27 cellular contexts compared by ENCODE assay signal in genomic region chr1:21834094-21834493, GRCh38. TPM values are rescaled to one million over a fixed set of nuclear protein-coding genes. Genes with fewer than 3 reads are reported as not detected.
DNase-seq lines count a peak whose midpoint lies in the region; ATAC-seq, FAIRE-seq and TF ChIP-seq lines count a peak whose summit lies in the region.
"Had no signal": no experiment of that assay in that cellular context is flagged by ENCODE, and none has a peak within 500 bp of the region (broad histone marks: within the 10 kb centered on the region; RNA-seq: fewer than 3 reads in every experiment).

No MANE protein-coding gene starts in this region.

- H2AFZ ChIP-seq in HepG2 (ENCODE audit: low read length) (no peak overlapping the region), mesenchymal stem cell (ENCODE audit: low read depth, low read length) (no peak overlapping the region), smooth muscle cell (ENCODE audit: low read depth) (no peak overlapping the region)
- H2AFZ ChIP-seq: GM23338 had no signal

- no peak for TF ChIP-seq RAD21 in HepG2 (CRISPR knock-in tag; IDR thresholded peaks at IDR 0.05)

- FAIRE-seq in HepG2 (lab: Jason Lieb, UNC), result no peak
- FAIRE-seq: A204.1 had no signal

- H2AK5ac ChIP-seq in mesenchymal stem cell (ENCODE audit: low read length, severe bottlenecking), result no peak overlapping the region

- H3K27ac ChIP-seq in HepG2 (ENCODE audit: extremely low read length, insufficient read depth, low read length) (no peak overlapping the region), right lobe of liver (no peak overlapping the region), mesenchymal stem cell (ENCODE audit: low read length, poor library complexity, severe bottlenecking) (no peak overlapping the region), smooth muscle cell (ENCODE audit: low read depth) (no peak overlapping the region)
- H3K27ac ChIP-seq: epithelial cell of prostate, heart right ventricle, spleen, suprapubic skin had no signal

- H3K79me1 ChIP-seq in mesenchymal stem cell (replicated peaks; ENCODE audit: low read length, poor library complexity, severe bottlenecking), result peaks cover 21% of the 10 kb centered on the region

- POLR2A ChIA-PET in HepG2 (lab: Yijun Ruan, JAX), result no interaction called here

- TF ChIP-seq POLR2A in HepG2 (IDR thresholded peaks at IDR 0.05; ENCODE audit: insufficient read depth in 1 of 2, low read depth in 2 of 2, low read length in 2 of 2) (no peak), right lobe of liver (IDR thresholded peaks at IDR 0.05) (no peak)

- ATAC-seq in HepG2 (peak; percentile 56), right lobe of liver (no peak), HG02610 (IDR thresholded peaks at IDR 0.05; ENCODE audit: unreplicated experiment) (no peak)
- ATAC-seq: GM23338; heart right ventricle; left cardiac atrium; stimulated activated memory B cell treated with anti-CD40 and anti-IgM and Interleukin-4, amounts not matched to agents 10 μg/mL and 1 μg/mL and 100 μg/mL, for 72 hours had no signal

- H4K20me1 ChIP-seq in HepG2 (ENCODE audit: insufficient read depth, low read length), result no peaks in the 10 kb centered on the region
- no peaks in the 10 kb centered on the region for H4K20me1 ChIP-seq in smooth muscle cell (ENCODE audit: low read depth)

- H3K4me3 ChIP-seq in HepG2 (replicated peaks in 1 of 3; ENCODE audit: insufficient read depth in 1 of 3, low read depth in 2 of 3, low read length in 3 of 3), result no peak overlapping the region
- no peak overlapping the region for H3K4me3 ChIP-seq in right lobe of liver
- H3K4me3 ChIP-seq in epithelial cell of proximal tubule (ENCODE audit: low read depth, low read length), result no peak overlapping the region
- H3K4me3 ChIP-seq in mesenchymal stem cell (ENCODE audit: insufficient read depth in 1 of 2, low read depth in 1 of 2, low read length in 2 of 2), result no peak overlapping the region
- H3K4me3 ChIP-seq in smooth muscle cell, result no peak overlapping the region
- H3K4me3 ChIP-seq: GM23338, heart right ventricle, MG63, spleen, suprapubic skin had no signal

- no peaks in the 10 kb centered on the region for H3K27me3 ChIP-seq in HepG2 (ENCODE audit: control insufficient read depth in 1 of 2, insufficient read depth in 2 of 2, low read length in 2 of 2)
- no peaks in the 10 kb centered on the region for H3K27me3 ChIP-seq in right lobe of liver
- no peaks in the 10 kb centered on the region for H3K27me3 ChIP-seq in mesenchymal stem cell (ENCODE audit: control insufficient read depth in 1 of 2, insufficient read depth in 1 of 2, low read length in 2 of 2)
- no peaks in the 10 kb centered on the region for H3K27me3 ChIP-seq in smooth muscle cell (ENCODE audit: low read depth)
- H3K27me3 ChIP-seq: BE2C, heart right ventricle, MG63, spleen, suprapubic skin had no signal

- WGBS in HepG2 (ENCODE audit: low lambda C conversion rate), result 56% methylated on average over 1 of the region's 1 CpG
- WGBS in right lobe of liver (ENCODE audit: insufficient coverage, low coverage, low lambda C conversion rate, missing lambda C conversion rate), result 100% methylated on average over 1 of the region's 1 CpG
- WGBS in mesenchymal stem cell, result no CpG with 5 or more reads among the region's 1 CpG
- 100% methylated on average over 1 of the region's 1 CpG for WGBS in smooth muscle cell (ENCODE audit: low lambda C conversion rate)

- H4K8ac ChIP-seq in mesenchymal stem cell (ENCODE audit: low read length), result no peak overlapping the region

- H3K9ac ChIP-seq in HepG2 (ENCODE audit: insufficient read depth, low read depth, low read length) (no peak overlapping the region), mesenchymal stem cell (ENCODE audit: low read length) (no peak overlapping the region), smooth muscle cell (ENCODE audit: low read depth) (no peak overlapping the region)

- no TSS peak for BruUV-seq in HepG2 (replicated peaks; lab: Mats Ljungman, UMichigan)

- no peaks in the 10 kb centered on the region for H3K79me2 ChIP-seq in HepG2 (ENCODE audit: insufficient read depth, low read length)
- H3K79me2 ChIP-seq in smooth muscle cell (ENCODE audit: low read depth), result no peaks in the 10 kb centered on the region

- intact Hi-C loops in HepG2 (cut with micrococcal nuclease; ENCODE audit: unreplicated experiment), result no loop called here
- intact Hi-C loops in right lobe of liver (cut with DNase I), result no loop called here

- no peaks in the 10 kb centered on the region for H3F3A ChIP-seq in smooth muscle cell (ENCODE audit: low read depth)

- H2BK120ac ChIP-seq in mesenchymal stem cell (ENCODE audit: low read depth, low read length), result no peak overlapping the region

- peaks cover 29 to 42% of the 10 kb centered on the region in 2 experiments for H3K36me3 ChIP-seq in HepG2 (replicated peaks in 1 of 2; ENCODE audit: control insufficient read depth in 1 of 2, insufficient read depth in 2 of 2, low read length in 2 of 2)
- H3K36me3 ChIP-seq in right lobe of liver, result no peaks in the 10 kb centered on the region
- peaks cover 95 to 96% of the 10 kb centered on the region in 2 experiments for H3K36me3 ChIP-seq in mesenchymal stem cell (ENCODE audit: control insufficient read depth in 1 of 2, insufficient read depth in 2 of 2, low read depth in 1 of 2, low read length in 2 of 2)
- H3K36me3 ChIP-seq in smooth muscle cell (ENCODE audit: low read depth), result peaks cover 20% of the 10 kb centered on the region
- H3K36me3 ChIP-seq: BE2C had no signal

- in situ Hi-C loops in HepG2 (cut with HindIII; ENCODE audit: extremely low pct_ligation_motif_present, low pct_unique_long_range_greater_than_20kb), result no loop called here

- DNase-seq in HepG2 (ENCODE audit: low spot score) (peak; percentile 24), right lobe of liver (no peak), OCI-M1 (lab: John Stamatoyannopoulos, UW) (peak; percentile 21), epithelial cell of proximal tubule (ENCODE audit: low read depth) (no peak), NCI-H146 (lab: John Stamatoyannopoulos, UW) (no peak), mesenchymal stem cell (no peak), smooth muscle cell (lab: John Stamatoyannopoulos, UW; ENCODE audit: unreplicated experiment) (no peak)
- DNase-seq: activated CD4-positive, alpha-beta T cell treated with anti-CD3 and anti-CD28 coated beads, Interleukin-2, amount 50 U/mL, for 1 hour; aorta; BE2C; DMS153; foreskin fibroblast; GDM1; heart right ventricle; left cardiac atrium; mammary epithelial cell; MG63; NCI-H187; NCI-H526 treated with DMSO at 0.1 percent for 48 hours; spleen; stimulated activated CD4-positive, alpha-beta T cell treated with anti-CD3 and anti-CD28 coated beads, Interleukin-2, amount 100 ng/mL, for 48 hours had no signal

- H3K4me2 ChIP-seq in HepG2 (ENCODE audit: low read depth, low read length) (no peak overlapping the region), mesenchymal stem cell (ENCODE audit: low read length, poor library complexity, severe bottlenecking) (no peak overlapping the region), smooth muscle cell (no peak overlapping the region)
- H3K4me2 ChIP-seq: GM23338 had no signal

- no peak overlapping the region for H2BK5ac ChIP-seq in mesenchymal stem cell (ENCODE audit: low read depth, low read length, poor library complexity, severe bottlenecking)

- H3K14ac ChIP-seq in mesenchymal stem cell (ENCODE audit: low read length in 2 of 2), result no peak overlapping the region

- H3K9me3 ChIP-seq in HepG2 (ENCODE audit: low read length) (no peaks in the 10 kb centered on the region), right lobe of liver (no peaks in the 10 kb centered on the region), mesenchymal stem cell (ENCODE audit: control insufficient read depth, low read length) (no peaks in the 10 kb centered on the region), smooth muscle cell (replicated peaks; ENCODE audit: low read depth) (no peaks in the 10 kb centered on the region)
- H3K9me3 ChIP-seq: BE2C, MG63 had no signal

- CTCF ChIA-PET in HepG2 (lab: Yijun Ruan, JAX; ENCODE audit: low intra/inter-chr PET ratio, low total read pairs), result no interaction called here

- TF ChIP-seq CTCF in HepG2 (CRISPR knock-in tag; IDR thresholded peaks at IDR 0.05) (peak; percentile 16; the same call in 1 of the 2 replicates), right lobe of liver (IDR thresholded peaks at IDR 0.05) (no peak), epithelial cell of proximal tubule (conservative IDR thresholded peaks at IDR 0.05; ENCODE audit: low read depth, low read length) (peak; percentile 21), smooth muscle cell (IDR thresholded peaks at IDR 0.05; ENCODE audit: borderline replicate concordance, insufficient read depth, poor library complexity, severe bottlenecking) (no peak)

- H3K23ac ChIP-seq in mesenchymal stem cell (ENCODE audit: low read length in 2 of 2), result no peak overlapping the region

- no peak overlapping the region for H3K4ac ChIP-seq in mesenchymal stem cell (ENCODE audit: low read depth in 1 of 2, low read length in 2 of 2)

- H4K91ac ChIP-seq in mesenchymal stem cell (ENCODE audit: low read length), result no peak overlapping the region

- no peak for TF ChIP-seq EP300 in HepG2 (IDR thresholded peaks at IDR 0.05; ENCODE audit: low read depth in 2 of 2, low read length in 2 of 2)
- no peak for TF ChIP-seq EP300 in HepG2 (CRISPR knock-in tag; IDR thresholded peaks at IDR 0.05; ENCODE audit: borderline replicate concordance)

- H3K18ac ChIP-seq in mesenchymal stem cell (ENCODE audit: low read depth in 1 of 2, low read length in 2 of 2), result no peak overlapping the region

- no peak overlapping the region for H2BK12ac ChIP-seq in mesenchymal stem cell (ENCODE audit: low read length in 2 of 2)

- H3K4me1 ChIP-seq in HepG2 (ENCODE audit: insufficient read depth, low read length) (0 out of 2 replicates have a peak, but pooled peaks cover 8% of the 10 kb centered on the region), right lobe of liver (no peaks in the 10 kb centered on the region), mesenchymal stem cell (ENCODE audit: control insufficient read depth, insufficient read depth, low read depth, low read length) (peaks cover 2% of the 10 kb centered on the region), smooth muscle cell (ENCODE audit: low read depth) (no peaks in the 10 kb centered on the region)
- H3K4me1 ChIP-seq: BE2C, heart right ventricle, spleen, suprapubic skin had no signal

- H2BK15ac ChIP-seq in mesenchymal stem cell (ENCODE audit: low read depth, poor library complexity, severe bottlenecking), result no peak overlapping the region

RNA-seq across cellular contexts. Expression of gene LDLRAD2, which starts 22.0 kb away (rescaled TPM):
- not detected in 2 replicates for total RNA-seq in HepG2 (2016; rRNA removed; fragmentation: Illumina TruSeq; extraction: Trizol)
- total RNA-seq in HepG2 (2016; cell fraction: cytosol; rRNA removed; fragmentation: Illumina TruSeq; extraction: Trizol; ENCODE audit: low read depth), result not detected in 2 replicates
- not detected in 2 replicates for total RNA-seq in HepG2 (2016; cell fraction: insoluble cytoplasmic fraction; rRNA removed; fragmentation: Illumina TruSeq; extraction: Trizol)
- not detected in 2 replicates for total RNA-seq in HepG2 (2016; cell fraction: membrane; rRNA removed; fragmentation: Illumina TruSeq; extraction: Trizol)
- not detected in 2 replicates for total RNA-seq in HepG2 (2016; cell fraction: nucleus; rRNA removed; fragmentation: Illumina TruSeq; extraction: Trizol)
- polyA plus RNA-seq in HepG2 (2011; rRNA removed), result not detected in 2 replicates
- polyA plus RNA-seq in HepG2 (2011; cell fraction: cytosol; rRNA removed), result not detected in 2 replicates
- polyA plus RNA-seq in HepG2 (2011; cell fraction: nucleus; rRNA removed), result 0.03 TPM in 1 of 2 replicates, not detected in the other
- polyA plus RNA-seq in HepG2 (2012), result 3.5 and 4.3 TPM in 2 replicates
- not detected in 2 replicates for polyA plus RNA-seq in HepG2 (2016; cell fraction: cytosol; fragmentation: Illumina TruSeq; extraction: Trizol; ENCODE audit: low read depth)
- polyA plus RNA-seq in HepG2 (2016; cell fraction: insoluble cytoplasmic fraction; fragmentation: Illumina TruSeq; extraction: Trizol; ENCODE audit: low read depth), result not detected in 2 replicates
- not detected in 2 replicates for polyA plus RNA-seq in HepG2 (2016; cell fraction: membrane; fragmentation: Illumina TruSeq; extraction: Trizol; ENCODE audit: low read depth)
- polyA plus RNA-seq in HepG2 (2016; cell fraction: nucleus; fragmentation: Illumina TruSeq; extraction: Trizol; ENCODE audit: insufficient read depth, low read depth), result not detected in 2 replicates
- polyA minus RNA-seq in HepG2 (2011; rRNA and poly(A)+ RNA removed; ENCODE audit: low replicate concordance), result not detected in 2 replicates
- not detected in 2 replicates for polyA minus RNA-seq in HepG2 (2011; cell fraction: cytosol; rRNA and poly(A)+ RNA removed)
- polyA minus RNA-seq in HepG2 (2011; cell fraction: nucleus; rRNA and poly(A)+ RNA removed), result not detected in 2 replicates
- total RNA-seq in right lobe of liver, result not detected
- 0.17 TPM in 1 of 2 replicates, not detected in the other for total RNA-seq in epithelial cell of proximal tubule
- 0.25 TPM for polyA plus RNA-seq in mesenchymal stem cell (2013, experiment 1 of 2)
- 0.23 TPM for polyA plus RNA-seq in mesenchymal stem cell (2013, experiment 2 of 2)
- total RNA-seq in smooth muscle cell, result 0.04 and 0.13 TPM in 2 replicates
- 6.8 and 7.9 TPM in 2 replicates for polyA plus RNA-seq in smooth muscle cell
- total RNA-seq: mammary epithelial cell had no signal
- polyA plus RNA-seq: mammary epithelial cell had no signal

RNA-seq across cellular contexts. Expression of gene USP48, which starts 51.1 kb away (rescaled TPM):
- total RNA-seq in HepG2 (2016; rRNA removed; fragmentation: Illumina TruSeq; extraction: Trizol) (29.9 and 30.4 TPM in 2 replicates), right lobe of liver (10 to 100 TPM; 21.3 to 24.5 (median 22.8) TPM), epithelial cell of proximal tubule (19.2 and 24.0 TPM in 2 replicates), smooth muscle cell (51.7 and 76.0 TPM in 2 replicates)
- total RNA-seq in HepG2 (2016; cell fraction: cytosol; rRNA removed; fragmentation: Illumina TruSeq; extraction: Trizol; ENCODE audit: low read depth), result 19.6 and 24.1 TPM in 2 replicates
- total RNA-seq in HepG2 (2016; cell fraction: insoluble cytoplasmic fraction; rRNA removed; fragmentation: Illumina TruSeq; extraction: Trizol), result 28.2 and 30.4 TPM in 2 replicates
- total RNA-seq in HepG2 (2016; cell fraction: membrane; rRNA removed; fragmentation: Illumina TruSeq; extraction: Trizol), result 13.3 and 15.7 TPM in 2 replicates
- total RNA-seq in HepG2 (2016; cell fraction: nucleus; rRNA removed; fragmentation: Illumina TruSeq; extraction: Trizol), result 51.4 and 51.7 TPM in 2 replicates
- polyA plus RNA-seq in HepG2 (2011; rRNA removed) (26.1 and 30.7 TPM in 2 replicates), smooth muscle cell (34.5 and 45.3 TPM in 2 replicates)
- polyA plus RNA-seq in HepG2 (2011; cell fraction: cytosol; rRNA removed), result 6.6 and 9.8 TPM in 2 replicates
- 53.4 and 63.4 TPM in 2 replicates for polyA plus RNA-seq in HepG2 (2011; cell fraction: nucleus; rRNA removed)
- polyA plus RNA-seq in HepG2 (2012), result 27.2 and 36.7 TPM in 2 replicates
- polyA plus RNA-seq in HepG2 (2016; cell fraction: cytosol; fragmentation: Illumina TruSeq; extraction: Trizol; ENCODE audit: low read depth), result 1.7 and 2.0 TPM in 2 replicates
- 29.2 and 30.8 TPM in 2 replicates for polyA plus RNA-seq in HepG2 (2016; cell fraction: insoluble cytoplasmic fraction; fragmentation: Illumina TruSeq; extraction: Trizol; ENCODE audit: low read depth)
- polyA plus RNA-seq in HepG2 (2016; cell fraction: membrane; fragmentation: Illumina TruSeq; extraction: Trizol; ENCODE audit: low read depth), result 5.8 and 6.2 TPM in 2 replicates
- polyA plus RNA-seq in HepG2 (2016; cell fraction: nucleus; fragmentation: Illumina TruSeq; extraction: Trizol; ENCODE audit: insufficient read depth, low read depth), result 74.2 and 75.0 TPM in 2 replicates
- 15.1 and 18.5 TPM in 2 replicates for polyA minus RNA-seq in HepG2 (2011; rRNA and poly(A)+ RNA removed; ENCODE audit: low replicate concordance)
- 12.3 and 16.1 TPM in 2 replicates for polyA minus RNA-seq in HepG2 (2011; cell fraction: cytosol; rRNA and poly(A)+ RNA removed)
- polyA minus RNA-seq in HepG2 (2011; cell fraction: nucleus; rRNA and poly(A)+ RNA removed), result 120 and 126 TPM in 2 replicates
- polyA plus RNA-seq in mesenchymal stem cell (2013, experiment 1 of 2), result 30.1 TPM
- polyA plus RNA-seq in mesenchymal stem cell (2013, experiment 2 of 2), result 29.8 TPM

Comparison
In these comparisons a context has a peak if more than half of its experiments do, and no peak if none do; other contexts are left out.
1. DNase-seq: peak in HepG2 (single experiment) and OCI-M1 (single experiment); none in right lobe of liver (0 of 3), epithelial cell of proximal tubule (single experiment), NCI-H146 (single experiment), mesenchymal stem cell (single experiment) and smooth muscle cell (single experiment).
2. CTCF ChIP-seq: peak in HepG2 (single experiment) and epithelial cell of proximal tubule (single experiment); none in right lobe of liver (0 of 4) and smooth muscle cell (single experiment).